Comparison of ENCODE assay signal across 8 cellular contexts in the genomic region with DNA sequence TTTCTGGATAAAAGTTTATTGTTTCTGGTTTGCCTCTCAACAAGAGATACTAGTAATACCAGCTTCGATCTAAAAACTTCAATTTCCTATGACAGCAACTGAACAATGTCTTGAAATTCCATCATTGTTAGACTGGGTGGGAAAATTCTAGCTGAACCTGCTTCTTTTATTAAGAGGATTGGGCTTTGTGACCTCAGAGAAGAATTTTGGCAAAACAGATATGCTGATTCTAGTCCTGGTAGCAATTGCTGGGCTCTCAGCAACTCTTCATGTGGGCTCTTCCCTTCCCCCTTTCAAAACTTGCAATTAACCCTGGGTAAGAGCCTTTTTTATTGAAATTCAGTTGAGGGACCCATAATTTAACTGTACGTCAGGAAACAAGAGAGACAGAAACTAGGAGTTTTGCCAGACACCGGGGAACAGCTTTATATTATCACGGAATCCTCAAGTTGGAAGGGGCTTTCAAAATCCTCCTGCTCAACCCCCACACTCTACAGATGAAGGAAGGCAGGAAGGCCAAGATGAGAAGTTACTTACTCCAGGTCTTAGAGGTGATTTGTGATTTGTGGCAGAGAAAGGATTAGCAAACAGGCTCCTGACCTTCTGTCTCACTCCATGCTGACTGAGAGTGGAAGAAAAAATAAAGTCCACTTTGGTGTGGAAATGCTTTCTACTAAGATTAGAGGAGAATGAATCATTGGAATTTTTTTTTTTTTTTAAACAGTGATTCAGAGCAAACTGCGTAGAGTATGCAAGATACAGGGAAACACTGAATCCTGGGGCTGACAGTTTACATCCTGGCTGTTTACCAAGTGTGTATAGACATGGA.
A peak's percentile ranks its signal among the peaks of the same experiment; 100 is the strongest.
DNase-seq lines count a peak whose midpoint lies in the region; ATAC-seq and TF ChIP-seq lines count a peak whose summit lies in the region.

No MANE protein-coding gene starts in this region.

- in situ Hi-C loops in transverse colon (cut with MboI; ENCODE audit: low pct_ligation_motif_present in 1 of 4, low pct_unique_long_range_greater_than_20kb in 1 of 4, low sequenced_read_pairs in 3 of 4): no loop called here

- TF ChIP-seq POLR2A in transverse colon (IDR thresholded peaks at IDR 0.05): peak; percentile 38

- H3K27ac Mint-ChIP-seq in activated naive CD4-positive, alpha-beta T cell treated with anti-CD3 and anti-CD28 coated beads for 36 hours: no peak overlapping the region

- H3K4me3 ChIP-seq in adipocyte (ENCODE audit: low read length): peak overlapping the region; percentile 68
- H3K4me3 ChIP-seq in kidney epithelial cell (ENCODE audit: low read depth, low read length): no peak overlapping the region
- no peak overlapping the region for H3K4me3 ChIP-seq in transverse colon

- TF ChIP-seq CTCF in kidney epithelial cell (IDR thresholded peaks at IDR 0.05; ENCODE audit: insufficient read depth, low read length, poor library complexity, severe bottlenecking) (no peak), transverse colon (IDR thresholded peaks at IDR 0.05) (no peak)

- TF ChIP-seq EP300 in transverse colon (IDR thresholded peaks at IDR 0.05; ENCODE audit: low read depth): no peak

- H3K9me3 Mint-ChIP-seq in activated naive CD4-positive, alpha-beta T cell treated with anti-CD3 and anti-CD28 coated beads for 36 hours: no peaks in the 10 kb centered on the region

- H3K4me1 Mint-ChIP-seq in activated naive CD4-positive, alpha-beta T cell treated with anti-CD3 and anti-CD28 coated beads for 36 hours (ENCODE audit: low read depth): peaks cover 44% of the 10 kb centered on the region

- peak overlapping the region; percentile 59 to 76 (median 72) for H3K27ac ChIP-seq in transverse colon

- intact Hi-C loops in activated naive CD4-positive, alpha-beta T cell treated with anti-CD3 and anti-CD28 coated beads for 36 hours (cut with micrococcal nuclease): loop anchor here (2.0 to 10.0 kb wide), 3 partner anchors 140 to 903 kb away; no protein-coding TSS in a partner anchor
- intact Hi-C loops in transverse colon (cut with DNase I; ENCODE audit: low total_unique reads): no loop called here

- no peak overlapping the region for H3K4me3 Mint-ChIP-seq in activated naive CD4-positive, alpha-beta T cell treated with anti-CD3 and anti-CD28 coated beads for 36 hours

- H3K27me3 ChIP-seq in adipocyte (replicated peaks; ENCODE audit: control insufficient read depth, insufficient read depth, low read length) (no peaks in the 10 kb centered on the region), kidney epithelial cell (ENCODE audit: control insufficient read depth, insufficient read depth, low read length) (no peaks in the 10 kb centered on the region), transverse colon (no peaks in the 10 kb centered on the region)

- H3K36me3 ChIP-seq in adipocyte (ENCODE audit: control insufficient read depth, insufficient read depth, low read length, severe bottlenecking) (no peaks in the 10 kb centered on the region), kidney epithelial cell (ENCODE audit: control insufficient read depth, insufficient read depth, low read length) (no peaks in the 10 kb centered on the region), transverse colon (no peaks in the 10 kb centered on the region)

- DNase-seq in activated naive CD4-positive, alpha-beta T cell treated with anti-CD3 and anti-CD28 coated beads for 36 hours: peak; percentile 19
- DNase-seq in activated naive CD4-positive, alpha-beta T cell treated with Interleukin-2 at 50 U/mL for 16 hours: no peak
- peak; percentile 93 for DNase-seq in adipocyte (ENCODE audit: low read depth)
- peak; percentile 69 for DNase-seq in kidney epithelial cell (ENCODE audit: low read depth)
- no peak for DNase-seq in transverse colon
- no peak for DNase-seq in COLO668 (lab: John Stamatoyannopoulos, UW; ENCODE audit: unreplicated experiment)

- H3K9me3 ChIP-seq in adipocyte (ENCODE audit: control insufficient read depth, low read length) (no peaks in the 10 kb centered on the region), transverse colon (no peaks in the 10 kb centered on the region)

- H3K36me3 Mint-ChIP-seq in activated naive CD4-positive, alpha-beta T cell treated with anti-CD3 and anti-CD28 coated beads for 36 hours (ENCODE audit: low read depth): no peaks in the 10 kb centered on the region

- no peaks in the 10 kb centered on the region for H3K27me3 Mint-ChIP-seq in activated naive CD4-positive, alpha-beta T cell treated with anti-CD3 and anti-CD28 coated beads for 36 hours (ENCODE audit: low read depth)

- H3K4me1 ChIP-seq in adipocyte (ENCODE audit: control insufficient read depth, insufficient read depth, low read length): peaks cover 50% of the 10 kb centered on the region
- H3K4me1 ChIP-seq in transverse colon: peaks cover 25 to 81% (median 46%) of the 10 kb centered on the region in 4 donors

- 22 to 47% methylated on average over 2 to 5 of the region's 5 CpGs for WGBS in transverse colon (ENCODE audit: low coverage in 1 of 2), 2 donors

- CTCF ChIA-PET in activated naive CD4-positive, alpha-beta T cell treated with anti-CD3 and anti-CD28 coated beads for 36 hours (lab: Charles Lee): interaction anchor here (1.1 kb wide), 1 partner anchor 33 kb away, joined by 3 read pairs; no protein-coding TSS in a partner anchor

- ATAC-seq in HG02981 (IDR thresholded peaks at IDR 0.05; ENCODE audit: unreplicated experiment) (no peak), HG03520 (IDR thresholded peaks at IDR 0.05; ENCODE audit: unreplicated experiment) (no peak)

- H3K9ac ChIP-seq in adipocyte (ENCODE audit: low read length): peak overlapping the region; percentile 57

Comparison
In these comparisons a context has a peak if more than half of its experiments do, and no peak if none do; other contexts are left out.
1. DNase-seq: peak in activated naive CD4-positive, alpha-beta T cell treated with anti-CD3 and anti-CD28 coated beads for 36 hours (single experiment), adipocyte (single experiment) and kidney epithelial cell (single experiment); none in activated naive CD4-positive, alpha-beta T cell treated with Interleukin-2 at 50 U/mL for 16 hours (single experiment), transverse colon (single experiment) and COLO668 (single experiment).